In the genomic region with DNA sequence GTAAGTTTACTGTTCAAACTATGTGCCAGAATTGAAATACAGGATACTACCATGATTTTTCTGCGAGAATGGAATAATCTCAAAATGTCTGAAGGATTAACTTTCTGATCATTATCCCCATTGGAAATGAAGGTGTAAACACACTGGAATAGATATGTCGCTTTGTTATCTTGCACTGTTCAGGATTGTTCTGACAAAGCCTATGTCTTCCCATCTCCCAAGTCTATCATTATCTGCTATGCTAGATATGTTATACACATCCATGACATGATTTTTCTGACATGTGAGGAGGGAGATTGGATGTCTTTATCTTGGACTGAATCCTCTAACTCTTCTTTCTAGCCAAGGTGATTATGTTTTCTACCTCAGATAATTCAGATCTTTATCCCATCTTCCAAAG, we compare ENCODE assay signal across 30 cellular contexts.
DNase-seq lines count a peak whose midpoint lies in the region; FAIRE-seq and TF ChIP-seq lines count a peak whose summit lies in the region.
"Had no signal": no experiment of that assay in that cellular context is flagged by ENCODE, and none has a peak within 500 bp of the region (broad histone marks: within the 10 kb centered on the region; RNA-seq: fewer than 3 reads in every experiment).

No MANE protein-coding gene starts in this region.

- no peaks in the 10 kb centered on the region for H3K27me3 ChIP-seq in neural cell (ENCODE audit: insufficient read depth, low read depth, low read length)
- H3K27me3 ChIP-seq in tibial artery: no peaks in the 10 kb centered on the region
- H3K27me3 ChIP-seq: BE2C; BLaER1; BLaER1 treated with 17β-estradiol and CSF1 and Interleukin-3, amounts not matched to agents 10 nM and 100 nM had no signal

- H3K9me3 ChIP-seq in neural cell (ENCODE audit: low read length) (peaks cover 3% of the 10 kb centered on the region), tibial artery (no peaks in the 10 kb centered on the region)
- H3K9me3 ChIP-seq: A549, BE2C, Caco-2 had no signal

- no peak overlapping the region for H2AFZ ChIP-seq in neural cell (ENCODE audit: low read depth, low read length)

- H3K36me3 ChIP-seq in neural cell (ENCODE audit: insufficient read depth, low read length): no peaks in the 10 kb centered on the region
- no peaks in the 10 kb centered on the region for H3K36me3 ChIP-seq in tibial artery
- H3K36me3 ChIP-seq: BE2C; BLaER1; BLaER1 treated with 17β-estradiol and CSF1 and Interleukin-3, amounts not matched to agents 10 nM and 100 nM had no signal

- H3K4me2 ChIP-seq in neural cell (ENCODE audit: low read length): no peak overlapping the region
- H3K4me2 ChIP-seq: A549; BLaER1; BLaER1 treated with 17β-estradiol and CSF1 and Interleukin-3, amounts not matched to agents 10 nM and 100 nM had no signal

- no peak for TF ChIP-seq RAD21 in neural cell (conservative IDR thresholded peaks at IDR 0.05)

- H3F3A ChIP-seq in neural cell (ENCODE audit: insufficient read depth, low read length, poor library complexity, severe bottlenecking): no peaks in the 10 kb centered on the region

- intact Hi-C loops in tibial artery (cut with DNase I; ENCODE audit: low total_unique reads): no loop called here

- no peaks in the 10 kb centered on the region for H3K4me1 ChIP-seq in tibial artery
- H3K4me1 ChIP-seq: A549; BE2C; BLaER1; BLaER1 treated with 17β-estradiol and CSF1 and Interleukin-3, amounts not matched to agents 10 nM and 100 nM; Caco-2 had no signal

- peak; percentile 81 for TF ChIP-seq EP300 in neural cell (conservative IDR thresholded peaks at IDR 0.05; ENCODE audit: poor library complexity, severe bottlenecking)

- peak; percentile 64 for FAIRE-seq in D721Med (lab: Jason Lieb, UNC)
- FAIRE-seq: A204.1, A549 had no signal

- H3K4me3 ChIP-seq in neural cell (ENCODE audit: low read length) (no peak overlapping the region), tibial artery (no peak overlapping the region)
- H3K4me3 ChIP-seq: A549; BLaER1; BLaER1 treated with 17β-estradiol and CSF1 and Interleukin-3, amounts not matched to agents 10 nM and 100 nM had no signal

- no peaks in the 10 kb centered on the region for H3K79me2 ChIP-seq in neural cell (replicated peaks; ENCODE audit: insufficient read depth, low read length)

- no peak for DNase-seq in D721Med (ENCODE audit: insufficient read length, low spot score)
- DNase-seq in tibial artery: no peak
- no peak for DNase-seq in stimulated activated CD4-positive, alpha-beta T cell treated with anti-CD3 and anti-CD28 coated beads, Interleukin-4, amount 100 ng/mL, for 24 hours
- DNase-seq: 8988T; ACHN; AML-193; BE2C; C1 segment of cervical spinal cord; Caco-2; Calu3; CD4-positive, alpha-beta memory T cell; CD4-positive, alpha-beta T cell; CD4-positive, CD25-positive, alpha-beta regulatory T cell; CD8-positive, alpha-beta memory T cell; CD8-positive, alpha-beta T cell; COR-L47; DMS 273 treated with DMSO at 0.1 percent for 48 hours; DMS153; DMS53; DMS79; DMS79 treated with DMSO at 0.1 percent for 48 hours; DND-41; EL had no signal

- no peak overlapping the region for H3K9ac ChIP-seq in neural cell (ENCODE audit: low read length)
- H3K9ac ChIP-seq: BLaER1; BLaER1 treated with 17β-estradiol and CSF1 and Interleukin-3, amounts not matched to agents 10 nM and 100 nM had no signal

- peak overlapping the region; percentile 7 for H3K27ac ChIP-seq in neural cell (ENCODE audit: low read length)
- H3K27ac ChIP-seq in tibial artery: no peak overlapping the region
- H3K27ac ChIP-seq: 22Rv1; A549; BLaER1; BLaER1 treated with 17β-estradiol and CSF1 and Interleukin-3, amounts not matched to agents 10 nM and 100 nM; C4-2B had no signal

- no peaks in the 10 kb centered on the region for H3K9me2 ChIP-seq in neural cell (ENCODE audit: insufficient read depth, low read length)

- no peaks in the 10 kb centered on the region for H4K20me1 ChIP-seq in neural cell (ENCODE audit: insufficient read depth)
- H4K20me1 ChIP-seq: BLaER1; BLaER1 treated with 17β-estradiol and CSF1 and Interleukin-3, amounts not matched to agents 10 nM and 100 nM had no signal

- TF ChIP-seq CTCF in D721Med (IDR thresholded peaks at IDR 0.05; ENCODE audit: insufficient read depth, missing control alignments): no peak
- no peak for TF ChIP-seq CTCF in neural cell (IDR thresholded peaks at IDR 0.05; ENCODE audit: poor library complexity, severe bottlenecking)
- TF ChIP-seq CTCF in tibial artery (IDR thresholded peaks at IDR 0.05): no peak

TF ChIP-seq in neural cell, 6 proteins besides CTCF, POLR2A, EP300 and RAD21:
- TF ChIP-seq POLR2AphosphoS5 (IDR thresholded peaks at IDR 0.05): peak; percentile 65
- TF ChIP-seq, protein P1, sequence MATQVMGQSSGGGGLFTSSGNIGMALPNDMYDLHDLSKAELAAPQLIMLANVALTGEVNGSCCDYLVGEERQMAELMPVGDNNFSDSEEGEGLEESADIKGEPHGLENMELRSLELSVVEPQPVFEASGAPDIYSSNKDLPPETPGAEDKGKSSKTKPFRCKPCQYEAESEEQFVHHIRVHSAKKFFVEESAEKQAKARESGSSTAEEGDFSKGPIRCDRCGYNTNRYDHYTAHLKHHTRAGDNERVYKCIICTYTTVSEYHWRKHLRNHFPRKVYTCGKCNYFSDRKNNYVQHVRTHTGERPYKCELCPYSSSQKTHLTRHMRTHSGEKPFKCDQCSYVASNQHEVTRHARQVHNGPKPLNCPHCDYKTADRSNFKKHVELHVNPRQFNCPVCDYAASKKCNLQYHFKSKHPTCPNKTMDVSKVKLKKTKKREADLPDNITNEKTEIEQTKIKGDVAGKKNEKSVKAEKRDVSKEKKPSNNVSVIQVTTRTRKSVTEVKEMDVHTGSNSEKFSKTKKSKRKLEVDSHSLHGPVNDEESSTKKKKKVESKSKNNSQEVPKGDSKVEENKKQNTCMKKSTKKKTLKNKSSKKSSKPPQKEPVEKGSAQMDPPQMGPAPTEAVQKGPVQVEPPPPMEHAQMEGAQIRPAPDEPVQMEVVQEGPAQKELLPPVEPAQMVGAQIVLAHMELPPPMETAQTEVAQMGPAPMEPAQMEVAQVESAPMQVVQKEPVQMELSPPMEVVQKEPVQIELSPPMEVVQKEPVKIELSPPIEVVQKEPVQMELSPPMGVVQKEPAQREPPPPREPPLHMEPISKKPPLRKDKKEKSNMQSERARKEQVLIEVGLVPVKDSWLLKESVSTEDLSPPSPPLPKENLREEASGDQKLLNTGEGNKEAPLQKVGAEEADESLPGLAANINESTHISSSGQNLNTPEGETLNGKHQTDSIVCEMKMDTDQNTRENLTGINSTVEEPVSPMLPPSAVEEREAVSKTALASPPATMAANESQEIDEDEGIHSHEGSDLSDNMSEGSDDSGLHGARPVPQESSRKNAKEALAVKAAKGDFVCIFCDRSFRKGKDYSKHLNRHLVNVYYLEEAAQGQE (IDR thresholded peaks at IDR 0.05; ENCODE audit: borderline replicate concordance): peak; percentile 65
- TF ChIP-seq EZH2 (IDR thresholded peaks at IDR 0.05; ENCODE audit: borderline replicate concordance, insufficient read depth, low read length, poor library complexity, severe bottlenecking): no peak
TF ChIP-seq in neural cell: peak in this region for 2.
